Comparison of ENCODE assay signal across 26 cellular contexts in genomic region chr7:42642699-42643098, GRCh38.
"Had no signal": no experiment of that assay in that cellular context is flagged by ENCODE, and none has a peak within 500 bp of the region (broad histone marks: within the 10 kb centered on the region; RNA-seq: fewer than 3 reads in every experiment).

No MANE protein-coding gene starts in this region.

- ATAC-seq: naive thymus-derived CD8-positive, alpha-beta T cell; psoas muscle; right cardiac atrium; stimulated activated effector memory CD8-positive, alpha-beta T cell treated with anti-CD3 and anti-CD28 coated beads, Interleukin-12 subunit alpha, Interleukin-12 subunit beta, amount 100 ng/mL, for 72 hours had no signal

- DNase-seq: dermis blood vessel endothelial cell; effector memory CD4-positive, alpha-beta T cell; esophagus squamous epithelium; foreskin melanocyte; glutamatergic neuron; hypothalamus; immature natural killer cell; islet precursor cell; kidney glomerular epithelial cell; left colon; left ventricle myocardium inferior; naive thymus-derived CD8-positive, alpha-beta T cell; nephron progenitor cell; nucleus accumbens; ovary; posterior cingulate gyrus; psoas muscle; right cardiac atrium; sigmoid colon; stimulated activated CD4-positive, alpha-beta T cell treated with anti-CD3 and anti-CD28 coated beads, Interleukin-2, amount 100 ng/mL, for 24 hours; stimulated activated CD4-positive, alpha-beta T cell treated with anti-CD3 and anti-CD28 coated beads, Interleukin-4, amount 100 ng/mL, for 24 hours; stimulated activated naive CD4-positive, alpha-beta T cell treated with Interleukin-2 at 50 U/mL for 16 hours; stomach; thyroid gland; trophoblast cell had no signal
